In genomic region chr14:32201816-32202467, GRCh38 we compare ENCODE assay signal across 8 cellular contexts. TPM values are rescaled to one million over a fixed set of nuclear protein-coding genes. Genes with fewer than 3 reads are reported as not detected.
DNase-seq lines count a peak whose midpoint lies in the region; ATAC-seq lines count a peak whose summit lies in the region.

Gene RNU6-7, plus strand, starts transcription at chr14:32202045.

- H3K9me3 ChIP-seq in iPS-20b (ENCODE audit: insufficient read depth, low read depth, low read length), result no peaks in the 10 kb centered on the region

- peak; percentile 4 for ATAC-seq in Right ventricle myocardium superior (ENCODE audit: poor library complexity)

- no peaks in the 10 kb centered on the region for H3K4me1 ChIP-seq in iPS-20b (ENCODE audit: insufficient read depth, low read length)

- no peak for DNase-seq in Right ventricle myocardium superior
- DNase-seq in cardiac septum (ENCODE audit: low spot score), result no peak
- peak; percentile 83 for DNase-seq in OCI-M2 (lab: John Stamatoyannopoulos, UW; ENCODE audit: unreplicated experiment)
- peak; percentile 52 for DNase-seq in astrocyte of the hippocampus (ENCODE audit: low read depth, low spot score)
- DNase-seq in smooth muscle cell of the brain vasculature (ENCODE audit: low read depth, low spot score), result peak; percentile 10
- DNase-seq in mesenteric fat pad (ENCODE audit: low spot score), result no peak
- no peak for DNase-seq in NK-92 treated with Interleukin-12 subunit alpha and Interleukin-12 subunit beta, amount 100 ng/mL, for 24 hours (lab: John Stamatoyannopoulos, UW)

- H3K27me3 ChIP-seq in iPS-20b (ENCODE audit: insufficient read depth, low read length), result peaks cover 28% of the 10 kb centered on the region

- H3K27ac ChIP-seq in iPS-20b (ENCODE audit: low read length), result no peak within 1 kb of the TSS

- intact Hi-C loops in Right ventricle myocardium superior (cut with DNase I), result loop anchor here (5.0 kb wide), 1 partner anchor 50 kb away; no protein-coding TSS in a partner anchor
- intact Hi-C loops in cardiac septum (cut with DNase I), result loop anchor here (5.0 kb wide), 1 partner anchor 50 kb away; no protein-coding TSS in a partner anchor

- no peaks in the 10 kb centered on the region for H3K36me3 ChIP-seq in iPS-20b (ENCODE audit: insufficient read depth, low read depth, low read length)

- H3K9ac ChIP-seq in iPS-20b (ENCODE audit: low read depth, low read length), result peak within 1 kb of the TSS; percentile 91; the same call in 1 of the 2 replicates

- H3K4me3 ChIP-seq in iPS-20b (ENCODE audit: low read length), result peak within 1 kb of the TSS; percentile 94

RNA-seq across cellular contexts. Expression of gene RNU6-7, which starts in this region (rescaled TPM):
- total RNA-seq in Right ventricle myocardium superior (not detected), cardiac septum (not detected), mesenteric fat pad (not detected)

Comparison
In these comparisons a context has a peak if more than half of its experiments do, and no peak if none do; other contexts are left out.
1. Peak in ATAC-seq in Right ventricle myocardium superior; RNA of the gene not detected or under 1 TPM.
2. DNase-seq: peak in OCI-M2 (single experiment), astrocyte of the hippocampus (single experiment) and smooth muscle cell of the brain vasculature (single experiment); none in Right ventricle myocardium superior (single experiment), cardiac septum (single experiment), mesenteric fat pad (single experiment) and NK-92 treated with Interleukin-12 subunit alpha and Interleukin-12 subunit beta, amount 100 ng/mL, for 24 hours (single experiment).